8 cellular contexts compared by ENCODE assay signal in genomic region chr16:2009791-2010510, GRCh38. TPM values are rescaled to one million over a fixed set of nuclear protein-coding genes. Genes with fewer than 3 reads are reported as not detected.
A peak's percentile ranks its signal among the peaks of the same experiment; 100 is the strongest.
DNase-seq lines count a peak whose midpoint lies in the region; ATAC-seq and TF ChIP-seq lines count a peak whose summit lies in the region.

ZNF598 (minus strand) TSS chr16:2009821.

- peak in 1 of 2 donors; percentile 60 for TF ChIP-seq POLR2A in lower leg skin (IDR thresholded peaks at IDR 0.05)

- peak; percentile 64 for ATAC-seq in GM18861 (IDR thresholded peaks at IDR 0.05; ENCODE audit: unreplicated experiment)
- peak; percentile 79 for ATAC-seq in HG03139 (IDR thresholded peaks at IDR 0.05; ENCODE audit: unreplicated experiment)

- H3K4me3 ChIP-seq in ACC112 (ENCODE audit: low read depth, low read length): peak within 1 kb of the TSS; percentile 83
- peak within 1 kb of the TSS; percentile 65 to 99 (median 87) for H3K4me3 ChIP-seq in dorsolateral prefrontal cortex
- peak within 1 kb of the TSS; percentile 87 for H3K4me3 ChIP-seq in lower leg skin (ENCODE audit: low read depth, poor library complexity, severe bottlenecking)

- 1 to 2% methylated on average over 27 to 43 of the region's 52 CpGs for WGBS in lower leg skin, 2 donors

- peak in 36 of 56 donors; percentile 8 to 59 (median 30) for TF ChIP-seq CTCF in dorsolateral prefrontal cortex (IDR thresholded peaks at IDR 0.05 in 54 of 56, conservative IDR thresholded peaks at IDR 0.05 in 2 of 56; ENCODE audit: low read depth in 1 of 56, partially characterized antibody in 56 of 56)
- no peak for TF ChIP-seq CTCF in lower leg skin (IDR thresholded peaks at IDR 0.05)

- H3K27me3 ChIP-seq in ACC112 (ENCODE audit: insufficient read depth, low read length): no peaks in the 10 kb centered on the region
- no peaks in the 10 kb centered on the region for H3K27me3 ChIP-seq in dorsolateral prefrontal cortex

- DNase-seq in NCI-H510A treated with DMSO at 0.1 percent for 48 hours (lab: John Stamatoyannopoulos, UW) (peak; percentile 47), dorsolateral prefrontal cortex (peak; percentile 65 to 92 (median 80)), lower leg skin (ENCODE audit: low spot score in 2 of 2) (peak; percentile 31 to 94)
- DNase-seq in activated CD4-positive, alpha-beta T cell treated with anti-CD3 and anti-CD28 coated beads, Interleukin-2, amount 50 U/mL, for 24 hours (ENCODE audit: low read depth in 1 of 2, low spot score in 1 of 2): peak; percentile 58 to 65
- peak; percentile 80 for DNase-seq in stimulated activated CD4-positive, alpha-beta T cell treated with anti-CD3 and anti-CD28 coated beads, Interleukin-4, amount 100 ng/mL, for 24 hours

- intact Hi-C loops in dorsolateral prefrontal cortex (cut with DNase I): loop anchor here in 1 of 2 donors (5.0 to 10.0 kb wide), 2 partner anchors 37 to 495 kb away; partner anchors contain the start of genes NTHL1 and TSC2
- intact Hi-C loops in lower leg skin (cut with DNase I; ENCODE audit: low total_unique reads): no loop called here

- H2AFZ ChIP-seq in ACC112 (ENCODE audit: low read length, unreplicated experiment): peak within 1 kb of the TSS; percentile 57

- H3K36me3 ChIP-seq in ACC112 (ENCODE audit: insufficient read depth, low read length): no peaks in the 10 kb centered on the region

- H3K4me1 ChIP-seq in ACC112 (ENCODE audit: control insufficient read depth, insufficient read depth, low read length, unreplicated experiment): peaks cover 20% of the 10 kb centered on the region

- H3K79me2 ChIP-seq in ACC112 (ENCODE audit: control insufficient read depth, insufficient read depth, low read length, unreplicated experiment): peaks cover 55% of the 10 kb centered on the region

- H3K27ac ChIP-seq in ACC112 (ENCODE audit: low read depth, low read length) (peak within 1 kb of the TSS; percentile 74), dorsolateral prefrontal cortex (peak within 1 kb of the TSS in 57 of 59 donors; percentile 24 to 93 (median 83))

RNA-seq across cellular contexts. Expression of gene ZNF598, which starts in this region (rescaled TPM):
- total RNA-seq in dorsolateral prefrontal cortex: 10 to 100 TPM; 16.4 to 45.4 (median 29.2) TPM
- total RNA-seq in lower leg skin: 100 to 1,000 TPM in 2 of 4 donors, 10 to 100 TPM in 2; 56.1 to 117 (median 86.5) TPM

Comparison
In these comparisons a context has a peak if more than half of its experiments do, and no peak if none do; other contexts are left out.
1. Peak in every context shown above with its lines: DNase-seq, ATAC-seq, H3K4me3 ChIP-seq and H3K27ac ChIP-seq.
2. CTCF ChIP-seq: peak in dorsolateral prefrontal cortex (36 of 56); none in lower leg skin (0 of 3).